ENCODE assay signal across 24 cellular contexts in genomic region chr22:45677060-45677459, GRCh38.
"Had no signal": no experiment of that assay in that cellular context is flagged by ENCODE, and none has a peak within 500 bp of the region (broad histone marks: within the 10 kb centered on the region; RNA-seq: fewer than 3 reads in every experiment).

No MANE protein-coding gene starts in this region.

- H3K27ac ChIP-seq: breast epithelium, gastrocnemius medialis, left lung, ovary, prostate gland, spleen, upper lobe of left lung had no signal

- H3K4me1 ChIP-seq: prostate gland had no signal

- H3K36me3 ChIP-seq: breast epithelium, gastrocnemius medialis, ovary, prostate gland, upper lobe of left lung had no signal

- H3K27me3 ChIP-seq: breast epithelium, gastrocnemius medialis, left lung, ovary, spleen, upper lobe of left lung had no signal

- H3K4me3 Mint-ChIP-seq: activated B cell treated with CpG ODN at 0.5 μM for 24 hours; activated CD4-positive, alpha-beta memory T cell treated with anti-CD3 and anti-CD28 coated beads, Interleukin-2, amount 10 ng/mL, durations not matched to agents 7 days and 5 days; activated T-helper 1 cell treated with anti-CD3 and anti-CD28 coated beads, Interleukin-12 subunit alpha, Interleukin-12 subunit beta, Interleukin-2, Interleukin-4 antibody, amounts not matched to agents 30 ng/mL and 10 ng/mL and 1 ng/mL, durations not matched to agents 14 hours and 24 hours and 36 hours; central memory CD8-positive, alpha-beta T cell had no signal

- H3K9me3 ChIP-seq: breast epithelium, gastrocnemius medialis, left lung, ovary, prostate gland, spleen, upper lobe of left lung had no signal

- DNase-seq: activated B cell treated with CpG ODN at 0.5 μM for 24 hours; activated CD4-positive, alpha-beta memory T cell treated with anti-CD3 and anti-CD28 coated beads, Interleukin-2, amount 10 ng/mL, durations not matched to agents 7 days and 5 days; activated CD4-positive, alpha-beta T cell treated with anti-CD3 and anti-CD28 coated beads for 4 hours; activated gamma-delta T cell treated with Interleukin-2 at 50 U/mL for 16 hours; amniotic stem cell; effector memory CD4-positive, alpha-beta T cell; gastrocnemius medialis; hippocampal formation; kidney glomerular epithelial cell; left lung; naive thymus-derived CD8-positive, alpha-beta T cell; ovary; spleen; stimulated activated CD4-positive, alpha-beta T cell treated with anti-CD3 and anti-CD28 coated beads, Interleukin-4, amount 100 ng/mL, for 1 hour; stimulated activated naive CD8-positive, alpha-beta T cell treated with anti-CD3 and anti-CD28 coated beads, Interleukin-15, Interleukin-2, amounts not matched to agents 100 U/mL and 50 U/mL, for 24 hours; T-helper 9 cell; upper lobe of left lung had no signal

- H3K9me3 Mint-ChIP-seq: activated B cell treated with CpG ODN at 0.5 μM for 24 hours; activated CD4-positive, alpha-beta memory T cell treated with anti-CD3 and anti-CD28 coated beads, Interleukin-2, amount 10 ng/mL, durations not matched to agents 7 days and 5 days; activated naive CD4-positive, alpha-beta T cell treated with anti-CD3 and anti-CD28 coated beads, Interleukin-2, amount 50 U/mL, for 72 hours; activated T-helper 1 cell treated with anti-CD3 and anti-CD28 coated beads, Interleukin-12 subunit alpha, Interleukin-12 subunit beta, Interleukin-2, Interleukin-4 antibody, amounts not matched to agents 30 ng/mL and 10 ng/mL and 1 ng/mL, durations not matched to agents 14 hours and 24 hours and 36 hours; central memory CD8-positive, alpha-beta T cell; naive thymus-derived CD8-positive, alpha-beta T cell had no signal

- H3K27ac Mint-ChIP-seq: activated B cell treated with CpG ODN at 0.5 μM for 24 hours; activated CD4-positive, alpha-beta memory T cell treated with anti-CD3 and anti-CD28 coated beads, Interleukin-2, amount 10 ng/mL, durations not matched to agents 7 days and 5 days; activated naive CD4-positive, alpha-beta T cell treated with anti-CD3 and anti-CD28 coated beads, Interleukin-2, amount 50 U/mL, for 72 hours; activated T-helper 1 cell treated with anti-CD3 and anti-CD28 coated beads, Interleukin-12 subunit alpha, Interleukin-12 subunit beta, Interleukin-2, Interleukin-4 antibody, amounts not matched to agents 30 ng/mL and 10 ng/mL and 1 ng/mL, durations not matched to agents 14 hours and 24 hours and 36 hours; naive thymus-derived CD8-positive, alpha-beta T cell had no signal

- H3K27me3 Mint-ChIP-seq: activated B cell treated with CpG ODN at 0.5 μM for 24 hours; activated CD4-positive, alpha-beta memory T cell treated with anti-CD3 and anti-CD28 coated beads, Interleukin-2, amount 10 ng/mL, durations not matched to agents 7 days and 5 days; central memory CD8-positive, alpha-beta T cell; naive thymus-derived CD8-positive, alpha-beta T cell had no signal

- ATAC-seq: activated naive CD4-positive, alpha-beta T cell treated with anti-CD3 and anti-CD28 coated beads, Interleukin-2, amount 50 U/mL, for 72 hours; esophagus mucosa; gastrocnemius medialis; left lung; naive thymus-derived CD8-positive, alpha-beta T cell; stimulated activated naive CD8-positive, alpha-beta T cell treated with anti-CD3 and anti-CD28 coated beads, Interleukin-15, Interleukin-2, amounts not matched to agents 100 U/mL and 50 U/mL, for 24 hours had no signal

- H3K4me3 ChIP-seq: breast epithelium, gastrocnemius medialis, left lung, lung, ovary, prostate gland, spleen, upper lobe of left lung had no signal
